ENCODE assay signal across 7 cellular contexts in the genomic region with DNA sequence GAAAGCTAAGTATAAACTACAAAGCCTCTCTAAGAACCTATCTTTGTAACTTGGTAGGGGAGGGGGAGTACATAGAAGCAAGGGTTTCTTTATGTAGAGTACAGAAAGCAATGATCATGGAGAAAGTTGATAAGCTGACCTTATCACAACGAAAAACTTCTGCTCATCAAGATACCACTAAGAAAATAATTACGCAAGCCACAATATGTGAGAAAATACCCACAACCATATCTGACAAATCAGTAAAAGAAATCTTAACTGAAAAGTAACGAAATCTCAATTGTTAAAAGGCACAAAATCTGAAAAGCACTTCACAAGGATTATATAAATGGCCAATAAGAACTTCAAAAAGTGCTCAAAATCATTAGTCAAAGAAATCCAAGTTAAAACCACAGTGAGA.
"Had no signal": no experiment of that assay in that cellular context is flagged by ENCODE, and none has a peak within 500 bp of the region (broad histone marks: within the 10 kb centered on the region; RNA-seq: fewer than 3 reads in every experiment).

No MANE protein-coding gene starts in this region.

- H3K4me3 Mint-ChIP-seq: HFFc6 had no signal

- H3K9me3 ChIP-seq: HAP-1 had no signal

- H3K27ac Mint-ChIP-seq: HFFc6 had no signal

- H3K27ac ChIP-seq: GM23248 had no signal

- ATAC-seq: HCT116 had no signal

- H3K4me3 ChIP-seq: GM23248, HAP-1 had no signal

- H3K9me3 Mint-ChIP-seq: HFFc6 had no signal

- DNase-seq: GM23248, GOT3, H7, HFFc6, IMR-90 had no signal

- H3K36me3 ChIP-seq: HAP-1 had no signal

- H3K9ac ChIP-seq: GM23248 had no signal
